ENCODE assay signal across 16 cellular contexts in the genomic region with DNA sequence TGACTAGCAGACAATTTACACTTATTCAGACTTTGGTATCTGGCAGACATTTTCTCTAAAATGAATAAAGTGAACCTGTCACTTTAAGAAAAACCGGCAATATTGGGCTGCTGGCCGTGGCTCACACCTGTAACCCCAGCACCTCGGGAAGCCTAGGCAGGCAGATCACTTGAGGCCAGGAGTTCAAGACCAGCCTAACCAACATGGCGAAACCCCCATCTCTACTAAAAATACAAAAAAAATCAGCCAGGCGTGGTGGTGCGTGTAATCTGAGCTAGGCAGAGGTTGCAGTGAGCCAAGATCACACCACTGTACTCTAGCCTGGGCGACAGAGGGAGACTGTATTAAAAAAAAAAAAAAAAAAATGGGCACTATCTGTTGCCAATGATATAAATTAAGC. TPM values are rescaled to one million over a fixed set of nuclear protein-coding genes. Genes with fewer than 3 reads are reported as not detected.
DNase-seq lines count a peak whose midpoint lies in the region; ATAC-seq, FAIRE-seq and TF ChIP-seq lines count a peak whose summit lies in the region.
"Had no signal": no experiment of that assay in that cellular context is flagged by ENCODE, and none has a peak within 500 bp of the region (broad histone marks: within the 10 kb centered on the region; RNA-seq: fewer than 3 reads in every experiment).

No MANE protein-coding gene starts in this region.

- BruUV-seq in K562 (replicated peaks; lab: Mats Ljungman, UMichigan): no TSS peak

- H3K27ac ChIP-seq in CD4-positive, alpha-beta memory T cell (ENCODE audit: low read depth, low read length): no peak overlapping the region
- no peak overlapping the region for H3K27ac ChIP-seq in K562 (ENCODE audit: extremely low read depth, low read depth, low read length)
- H3K27ac ChIP-seq: BLaER1 treated with 17β-estradiol and CSF1 and Interleukin-3, amounts not matched to agents 10 nM and 100 nM had no signal

- no peaks in the 10 kb centered on the region for H3K9me3 Mint-ChIP-seq in CD4-positive, alpha-beta memory T cell

- DNase-seq in CD4-positive, alpha-beta memory T cell: no peak
- peak; percentile 18 for DNase-seq in NCI-H69 (lab: John Stamatoyannopoulos, UW)
- DNase-seq in K562 (ENCODE audit: extremely low read depth in 1 of 4, low spot score in 3 of 4): no peak
- DNase-seq in T-helper 1 cell: no peak
- DNase-seq in Right ventricle myocardium inferior (ENCODE audit: missing footprints): no peak
- no peak for DNase-seq in superior temporal gyrus (ENCODE audit: extremely low spot score)
- DNase-seq: COR-L47, MG63, NCI-H1105 treated with DMSO at 0.1 percent for 48 hours, NCI-H187 treated with DMSO at 0.1 percent for 48 hours, NCI-H774 had no signal

- no peak for TF ChIP-seq EP300 in K562 (IDR thresholded peaks at IDR 0.05; ENCODE audit: low read length)

- no peak for TF ChIP-seq RAD21 in K562 (CRISPR knock-in tag; conservative IDR thresholded peaks at IDR 0.05 in 1 of 2, IDR thresholded peaks at IDR 0.05 in 1 of 2)

- peak; percentile 49 for FAIRE-seq in K562 (lab: Jason Lieb, UNC)
- FAIRE-seq: A204.1, H54 had no signal

- no peak overlapping the region for H2AFZ ChIP-seq in K562 (ENCODE audit: low read depth, low read length)

- H3K36me3 Mint-ChIP-seq in CD4-positive, alpha-beta memory T cell: peaks cover 18 to 29% of the 10 kb centered on the region in 2 donors

- no peak for TF ChIP-seq CTCF in K562 (IDR thresholded peaks at IDR 0.05 in 2 of 3, conservative IDR thresholded peaks at IDR 0.05 in 1 of 3; ENCODE audit: insufficient read depth in 2 of 3, low read depth in 1 of 3, low read length in 3 of 3)

- H3K9me3 ChIP-seq in CD4-positive, alpha-beta memory T cell (ENCODE audit: control insufficient read depth in 1 of 2, low read length in 2 of 2): no peaks in the 10 kb centered on the region
- H3K9me3 ChIP-seq in K562 (replicated peaks; ENCODE audit: control insufficient read depth, insufficient read depth, low read depth, low read length): no peaks in the 10 kb centered on the region; the same call in 1 of the 2 replicates
- H3K9me3 ChIP-seq: BLaER1 treated with 17β-estradiol and CSF1 and Interleukin-3, amounts not matched to agents 10 nM and 100 nM; MG63 had no signal

- H3K79me2 ChIP-seq in K562 (ENCODE audit: control insufficient read depth, insufficient read depth, low read length): peaks cover 6% of the 10 kb centered on the region; the same call in 2 of the 3 replicates

- peak; percentile 54 for ATAC-seq in GM18868 (IDR thresholded peaks at IDR 0.05; ENCODE audit: unreplicated experiment)
- ATAC-seq in K562: no peak
- ATAC-seq in Right ventricle myocardium inferior: no peak
- ATAC-seq in GM21529 (IDR thresholded peaks at IDR 0.05; ENCODE audit: unreplicated experiment): no peak

- 45% methylated on average over 6 of the region's 7 CpGs for WGBS in K562 (ENCODE audit: insufficient coverage, low coverage, missing lambda C conversion rate)

- H3K9me1 ChIP-seq in K562 (ENCODE audit: control insufficient read depth, insufficient read depth, low read length): no peaks in the 10 kb centered on the region

- H3K4me1 ChIP-seq in CD4-positive, alpha-beta memory T cell (ENCODE audit: insufficient read depth, low read length): peaks cover 20% of the 10 kb centered on the region
- H3K4me1 ChIP-seq in K562 (replicated peaks in 1 of 2; ENCODE audit: control insufficient read depth in 2 of 2, insufficient read depth in 2 of 2, low read length in 2 of 2): no peaks in the 10 kb centered on the region

- H3K9ac ChIP-seq in K562 (ENCODE audit: insufficient read depth in 1 of 2, low read depth in 2 of 2, low read length in 2 of 2): no peak overlapping the region
- H3K9ac ChIP-seq: BLaER1 treated with 17β-estradiol and CSF1 and Interleukin-3, amounts not matched to agents 10 nM and 100 nM had no signal

- POLR2A ChIA-PET in CD4-positive, alpha-beta memory T cell (lab: Charles Lee; ENCODE audit: partially characterized antibody): no interaction called here
- POLR2A ChIA-PET in K562 (lab: Yijun Ruan, JAX): no interaction called here

- no peak overlapping the region for H3K4me3 ChIP-seq in CD4-positive, alpha-beta memory T cell (ENCODE audit: low read length in 2 of 2)
- H3K4me3 ChIP-seq in K562: no peak overlapping the region
- H3K4me3 ChIP-seq: BLaER1 treated with 17β-estradiol and CSF1 and Interleukin-3, amounts not matched to agents 10 nM and 100 nM; MG63 had no signal

- peak overlapping the region in 6 of 7 donors; percentile 42 to 75 (median 60) for H3K27ac Mint-ChIP-seq in CD4-positive, alpha-beta memory T cell

- H3K36me3 ChIP-seq in CD4-positive, alpha-beta memory T cell (ENCODE audit: insufficient read depth, low read length): no peaks in the 10 kb centered on the region
- H3K36me3 ChIP-seq in K562 (ENCODE audit: control insufficient read depth, insufficient read depth, low read length): peaks cover 3% of the 10 kb centered on the region; the same call in 2 of the 3 replicates
- H3K36me3 ChIP-seq: MG63 had no signal

- no peak for TF ChIP-seq POLR2A in K562 (conservative IDR thresholded peaks at IDR 0.05)

- H3K4me3 Mint-ChIP-seq in CD4-positive, alpha-beta memory T cell: peak overlapping the region in 2 of 8 donors; percentile 13 to 29

- H3K27me3 Mint-ChIP-seq in CD4-positive, alpha-beta memory T cell: no peaks in the 10 kb centered on the region

- peaks cover 25 to 52% (median 38%) of the 10 kb centered on the region in 4 donors for H3K4me1 Mint-ChIP-seq in CD4-positive, alpha-beta memory T cell

- CTCF ChIA-PET in CD4-positive, alpha-beta memory T cell (lab: Charles Lee; ENCODE audit: partially characterized antibody): interaction anchor here (1.0 kb wide), 1 partner anchor 12 kb away, joined by 4 read pairs; no protein-coding TSS in a partner anchor
- CTCF ChIA-PET in K562 (lab: Yijun Ruan, JAX; ENCODE audit: low intra/inter-chr PET ratio): no interaction called here

- intact Hi-C loops in CD4-positive, alpha-beta memory T cell (cut with micrococcal nuclease): no loop called here
- intact Hi-C loops in K562 (cut with micrococcal nuclease) (no loop called here), Right ventricle myocardium inferior (cut with DNase I) (no loop called here)

- H3K4me2 ChIP-seq in K562 (ENCODE audit: insufficient read depth, low read length): no peak overlapping the region
- H3K4me2 ChIP-seq: BLaER1 treated with 17β-estradiol and CSF1 and Interleukin-3, amounts not matched to agents 10 nM and 100 nM had no signal

- H3K27me3 ChIP-seq in CD4-positive, alpha-beta memory T cell (ENCODE audit: insufficient read depth, low read length): no peaks in the 10 kb centered on the region
- no peaks in the 10 kb centered on the region for H3K27me3 ChIP-seq in K562 (ENCODE audit: control insufficient read depth in 2 of 2, insufficient read depth in 2 of 2, low read length in 2 of 2)
- H3K27me3 ChIP-seq: BLaER1 treated with 17β-estradiol and CSF1 and Interleukin-3, amounts not matched to agents 10 nM and 100 nM; MG63 had no signal

- no peaks in the 10 kb centered on the region for H4K20me1 ChIP-seq in K562 (replicated peaks; ENCODE audit: control insufficient read depth, insufficient read depth, low read length)
- H4K20me1 ChIP-seq: BLaER1 treated with 17β-estradiol and CSF1 and Interleukin-3, amounts not matched to agents 10 nM and 100 nM had no signal

- in situ Hi-C loops in K562 (cut with MboI): loop anchor here (10.0 kb wide), 1 partner anchor 466 kb away; no protein-coding TSS in a partner anchor

TF ChIP-seq in K562, 482 proteins besides CTCF, POLR2A, EP300 and RAD21 (continues in another document):
- TF ChIP-seq, protein P1, sequence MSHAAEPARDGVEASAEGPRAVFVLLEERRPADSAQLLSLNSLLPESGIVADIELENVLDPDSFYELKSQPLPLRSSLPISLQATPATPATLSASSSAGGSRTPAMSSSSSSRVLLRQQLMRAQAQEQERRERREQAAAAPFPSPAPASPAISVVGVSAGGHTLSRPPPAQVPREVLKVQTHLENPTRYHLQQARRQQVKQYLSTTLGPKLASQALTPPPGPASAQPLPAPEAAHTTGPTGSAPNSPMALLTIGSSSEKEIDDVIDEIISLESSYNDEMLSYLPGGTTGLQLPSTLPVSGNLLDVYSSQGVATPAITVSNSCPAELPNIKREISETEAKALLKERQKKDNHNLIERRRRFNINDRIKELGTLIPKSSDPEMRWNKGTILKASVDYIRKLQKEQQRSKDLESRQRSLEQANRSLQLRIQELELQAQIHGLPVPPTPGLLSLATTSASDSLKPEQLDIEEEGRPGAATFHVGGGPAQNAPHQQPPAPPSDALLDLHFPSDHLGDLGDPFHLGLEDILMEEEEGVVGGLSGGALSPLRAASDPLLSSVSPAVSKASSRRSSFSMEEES (CRISPR knock-in tag; IDR thresholded peaks at IDR 0.05): no peak
- TF ChIP-seq SNRNP70 (optimal IDR thresholded peaks at IDR 0.05; ENCODE audit: low read depth, low read length): no peak

RNA-seq across cellular contexts. Expression of a gene that starts 11.5 kb away (rescaled TPM):
- 100 to 1,000 TPM; 122 to 125 TPM for total RNA-seq in CD4-positive, alpha-beta memory T cell
- polyA plus RNA-seq in CD4-positive, alpha-beta memory T cell: 10 to 100 TPM; 16.8 to 22.8 TPM
- total RNA-seq in K562 (2011; cell fraction: chromatin; rRNA removed; ENCODE audit: low replicate concordance): 11.4 and 26.0 TPM in 2 replicates
- 5.7 and 5.8 TPM in 2 replicates for total RNA-seq in K562 (2011; cell fraction: nucleolus; rRNA removed)
- total RNA-seq in K562 (2011; cell fraction: nucleoplasm; rRNA removed): 7.7 and 9.8 TPM in 2 replicates
- total RNA-seq in K562 (2014; rRNA removed) (4.7 and 5.6 TPM in 2 replicates), K562 (2014; rRNA removed; fragmentation: Illumina TruSeq; extraction: Trizol) (5.7 and 7.1 TPM in 2 replicates), K562 (2015; rRNA removed; fragmentation: Illumina TruSeq; extraction: Trizol) (6.2 and 6.4 TPM in 2 replicates), K562 (2021) (9.2 and 10.1 TPM in 2 replicates), Right ventricle myocardium inferior (11.6 TPM)
- polyA plus RNA-seq in K562 (2011; rRNA removed) (10.0 and 12.3 TPM in 2 replicates), K562 (2014; fragmentation: Illumina TruSeq; extraction: Trizol) (7.0 and 8.0 TPM in 2 replicates), K562 (2014; fragmentation: Nextera tagmentation; extraction: Ambion mirVana) (1 to 10 TPM in 1 of 2 experiments, under 1 TPM in 1; 0.70 to 1.1 TPM), K562 (2014; rRNA removed) (5.1 and 5.8 TPM in 2 replicates)
- 6.5 and 7.6 TPM in 2 replicates for polyA plus RNA-seq in K562 (2011; cell fraction: cytosol; rRNA removed)
- 4.4 and 7.8 TPM in 2 replicates for polyA plus RNA-seq in K562 (2011; cell fraction: nucleus; rRNA removed)
- polyA plus RNA-seq in K562 (2012): 4.5 and 5.1 TPM in 2 replicates
- 18.1 and 24.1 TPM in 2 replicates for polyA minus RNA-seq in K562 (2011; rRNA and poly(A)+ RNA removed)
- polyA minus RNA-seq in K562 (2011; cell fraction: cytosol; rRNA and poly(A)+ RNA removed): 9.5 and 10.6 TPM in 2 replicates
- 3.1 and 7.0 TPM in 2 replicates for polyA minus RNA-seq in K562 (2011; cell fraction: nucleus; rRNA and poly(A)+ RNA removed)
